8 cellular contexts compared by ENCODE assay signal in the genomic region with DNA sequence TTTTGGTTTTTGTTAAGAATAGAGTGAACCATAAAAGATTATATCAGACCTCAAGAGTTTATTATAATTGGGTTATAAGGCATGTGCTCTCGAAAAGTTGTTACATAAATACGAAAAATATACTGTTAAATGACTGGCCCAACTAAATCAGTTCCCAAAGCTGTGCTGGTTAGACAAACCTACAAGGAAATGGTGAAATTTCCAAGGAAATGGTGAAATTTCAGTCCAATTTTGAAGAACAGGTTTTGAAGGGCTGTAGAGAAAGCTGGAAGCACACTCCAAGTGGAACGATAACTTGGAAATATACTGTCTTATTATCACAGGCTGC. TPM values are rescaled to one million over a fixed set of nuclear protein-coding genes. Genes with fewer than 3 reads are reported as not detected.
A peak's percentile ranks its signal among the peaks of the same experiment; 100 is the strongest.
DNase-seq lines count a peak whose midpoint lies in the region; ATAC-seq, FAIRE-seq and TF ChIP-seq lines count a peak whose summit lies in the region.

No MANE protein-coding gene starts in this region.

- H3K4me3 ChIP-seq in AG04449 (ENCODE audit: low read depth, low read length) (peak overlapping the region; percentile 95), H1 (ENCODE audit: extremely low read depth in 1 of 4, insufficient read depth in 2 of 4, low read depth in 3 of 4, low read length in 4 of 4) (peak overlapping the region; percentile 89 to 97 (median 90)), neural cell (ENCODE audit: low read length) (peak overlapping the region; percentile 75)
- peak overlapping the region; percentile 61 for H3K4me3 ChIP-seq in Jurkat, Clone E6-1 (ENCODE audit: low read length)

- CTCF ChIA-PET in AG04449 (lab: Yijun Ruan, JAX) (interaction anchor here (1.0 to 4.7 kb wide), 8 partner anchors 10 to 675 kb away, joined by 3 to 45 read pairs (median 3); partner anchors contain the start of genes HINT3 and NCOA7), H1 (lab: Charles Lee; ENCODE audit: partially characterized antibody) (interaction anchor here (0.6 to 2.8 kb wide), 9 partner anchors 8 to 1200 kb away, joined by 3 to 18 read pairs (median 4); no protein-coding TSS in a partner anchor)

- peak overlapping the region; percentile 64; the same call in 1 of the 2 replicates for H3K18ac ChIP-seq in H1 (ENCODE audit: extremely low read depth, low read length)

- H4K8ac ChIP-seq in H1 (ENCODE audit: extremely low read depth, insufficient read depth, low read length) = no peak overlapping the region

- H2BK15ac ChIP-seq in H1 (ENCODE audit: low read length) = no peak overlapping the region

- peaks cover 11% of the 10 kb centered on the region for H3K23me2 ChIP-seq in H1 (ENCODE audit: low read depth, low read length)

- H3K27me3 ChIP-seq in H1 (replicated peaks in 1 of 4; ENCODE audit: control insufficient read depth in 3 of 4, extremely low read depth in 1 of 4, insufficient read depth in 3 of 4, low read length in 3 of 4) (no peaks in the 10 kb centered on the region), neural cell (ENCODE audit: insufficient read depth, low read depth, low read length) (no peaks in the 10 kb centered on the region)

- no peak for ATAC-seq in GM18907 (IDR thresholded peaks at IDR 0.05; ENCODE audit: unreplicated experiment)

- TF ChIP-seq RAD21 in H1 (IDR thresholded peaks at IDR 0.05 in 1 of 2, conservative IDR thresholded peaks at IDR 0.05 in 1 of 2; ENCODE audit: low read depth in 2 of 2, low read length in 2 of 2) = no peak
- TF ChIP-seq RAD21 in neural cell (conservative IDR thresholded peaks at IDR 0.05) = no peak

- no peak overlapping the region for H2AK5ac ChIP-seq in H1 (ENCODE audit: low read depth, low read length)

- H4K91ac ChIP-seq in H1 (replicated peaks; ENCODE audit: insufficient read length, low read length) = peak overlapping the region; percentile 79

- H3K27ac ChIP-seq in H1 (ENCODE audit: low read depth, low read length) (peak overlapping the region; percentile 82), neural cell (ENCODE audit: low read length) (peak overlapping the region; percentile 70)

- peak overlapping the region; percentile 69 for H3K4ac ChIP-seq in H1 (replicated peaks; ENCODE audit: insufficient read length, low read depth, low read length)

- POLR2A ChIA-PET in AG04449 (lab: Yijun Ruan, JAX) (interaction anchor here (1.1 to 1.8 kb wide), 3 partner anchors 9 to 1281 kb away, joined by 3 to 7 read pairs (median 5); partner anchors contain the start of genes NCOA7 and RNF146), H1 (lab: Charles Lee; ENCODE audit: partially characterized antibody) (interaction anchor here (0.6 to 2.0 kb wide), 13 partner anchors 10 to 623 kb away, joined by 3 to 19 read pairs (median 4); partner anchors contain the start of genes HINT3 and NCOA7)

- H3K9me3 ChIP-seq in H1 (ENCODE audit: insufficient read depth in 2 of 2, low read depth in 1 of 2, low read length in 1 of 2) = no peaks in the 10 kb centered on the region
- no peaks in the 10 kb centered on the region for H3K9me3 ChIP-seq in neural cell (ENCODE audit: low read length)

- TF ChIP-seq CTCF in AG04449 (IDR thresholded peaks at IDR 0.05; ENCODE audit: insufficient read depth, low read length, missing control alignments) (no peak), H1 (IDR thresholded peaks at IDR 0.05; ENCODE audit: control extremely low read depth in 1 of 3, insufficient read depth in 1 of 3, low read depth in 1 of 3, low read length in 3 of 3) (no peak), neural cell (IDR thresholded peaks at IDR 0.05; ENCODE audit: poor library complexity, severe bottlenecking) (no peak)

- no peak overlapping the region for H2BK20ac ChIP-seq in H1 (ENCODE audit: low read length)

- no peaks in the 10 kb centered on the region for H3F3A ChIP-seq in neural cell (ENCODE audit: insufficient read depth, low read length, poor library complexity, severe bottlenecking)

- H2BK12ac ChIP-seq in H1 (ENCODE audit: low read depth, low read length) = no peak overlapping the region; the same call in 1 of the 2 replicates

- peak overlapping the region; percentile 84 for H4K5ac ChIP-seq in H1 (ENCODE audit: insufficient read length, low read depth, low read length)

- no peak for DNase-seq in AG04449 (ENCODE audit: low read depth, low spot score)
- DNase-seq in Jurkat, Clone E6-1 (ENCODE audit: low read depth, low spot score) = no peak
- DNase-seq in H1 (ENCODE audit: low read depth in 1 of 2, low spot score in 2 of 2) = no peak
- DNase-seq in SHP77 (lab: John Stamatoyannopoulos, UW) = no peak
- no peak for DNase-seq in cortex of kidney (lab: John Stamatoyannopoulos, UW)
- DNase-seq in NCI-H526 treated with DMSO at 0.1 percent for 48 hours (lab: John Stamatoyannopoulos, UW) = no peak

- H4K20me1 ChIP-seq in H1 (replicated peaks in 1 of 2; ENCODE audit: control insufficient read depth in 1 of 2, insufficient read depth in 2 of 2, low read length in 2 of 2) (no peaks in the 10 kb centered on the region), neural cell (ENCODE audit: insufficient read depth) (no peaks in the 10 kb centered on the region)

- peak overlapping the region; percentile 95 for H2AFZ ChIP-seq in H1 (ENCODE audit: low read length)
- H2AFZ ChIP-seq in neural cell (ENCODE audit: low read depth, low read length) = peak overlapping the region; percentile 80

- TF ChIP-seq POLR2A in H1 (IDR thresholded peaks at IDR 0.05; ENCODE audit: control extremely low read depth in 1 of 2, low read depth in 2 of 2, low read length in 2 of 2) = no peak

- H3K9me2 ChIP-seq in neural cell (ENCODE audit: insufficient read depth, low read length) = no peaks in the 10 kb centered on the region

- H3K9ac ChIP-seq in H1 (replicated peaks in 1 of 4; ENCODE audit: extremely low read depth in 1 of 4, low read depth in 3 of 4, low read length in 3 of 4) (peak overlapping the region; percentile 58 to 97 (median 92)), neural cell (ENCODE audit: low read length) (peak overlapping the region; percentile 70)

- FAIRE-seq in H1 (lab: Jason Lieb, UNC) = no peak

- H3K4me2 ChIP-seq in H1 (ENCODE audit: insufficient read depth in 1 of 2, low read depth in 2 of 2, low read length in 2 of 2) (peak overlapping the region; percentile 78 to 90), neural cell (ENCODE audit: low read length) (peak overlapping the region; percentile 91)

- H3K23ac ChIP-seq in H1 (ENCODE audit: insufficient read length) = no peak overlapping the region

- H2BK5ac ChIP-seq in H1 (ENCODE audit: low read depth, low read length) = peak overlapping the region; percentile 83

- H2BK120ac ChIP-seq in H1 (replicated peaks; ENCODE audit: low read depth, low read length) = peak overlapping the region; percentile 65

- no peak overlapping the region for H3K14ac ChIP-seq in H1 (ENCODE audit: insufficient read length)

- WGBS in H1 (ENCODE audit: extremely low coverage in 1 of 2, insufficient coverage in 1 of 2, insufficient read length in 1 of 2, insufficient replicate concordance in 2 of 2, low coverage in 1 of 2, low lambda C conversion rate in 2 of 2, missing lambda C conversion rate in 1 of 2), 2 experiments = 5% methylated on average over 3 of the region's 3 CpGs; no CpG with 5 or more reads in 1 of the 2 experiments

- H3K4me1 ChIP-seq in H1 (replicated peaks in 1 of 4; ENCODE audit: control insufficient read depth in 3 of 4, insufficient read depth in 4 of 4, low read length in 3 of 4) = peaks cover 0 to 10% (median 3%) of the 10 kb centered on the region in 4 experiments; a peak in 4 of 7 replicates

- H3K79me1 ChIP-seq in H1 (ENCODE audit: low read depth, low read length) = no peaks in the 10 kb centered on the region; the same call in 1 of the 2 replicates

- no peaks in the 10 kb centered on the region for H3K36me3 ChIP-seq in H1 (ENCODE audit: control insufficient read depth in 2 of 4, insufficient read depth in 4 of 4, low read length in 3 of 4)
- H3K36me3 ChIP-seq in neural cell (ENCODE audit: insufficient read depth, low read length) = no peaks in the 10 kb centered on the region

- no peak overlapping the region for H3K56ac ChIP-seq in H1 (replicated peaks; ENCODE audit: insufficient read length, low read depth, low read length)

- H3K79me2 ChIP-seq in H1 (ENCODE audit: control insufficient read depth in 1 of 2, insufficient read depth in 2 of 2, low read length in 2 of 2) = peaks cover 3 to 52% of the 10 kb centered on the region in 2 experiments; a peak in 3 of 4 replicates
- H3K79me2 ChIP-seq in neural cell (replicated peaks; ENCODE audit: insufficient read depth, low read length) = peaks cover 28% of the 10 kb centered on the region

- TF ChIP-seq EP300 in H1 (IDR thresholded peaks at IDR 0.05; ENCODE audit: borderline replicate concordance in 1 of 2, low read depth in 2 of 2, low read length in 2 of 2) (no peak), neural cell (conservative IDR thresholded peaks at IDR 0.05; ENCODE audit: poor library complexity, severe bottlenecking) (no peak)

TF ChIP-seq in H1, 55 proteins besides CTCF, POLR2A, EP300 and RAD21 (continues in another document):
- no peak for TF ChIP-seq KDM5A (IDR thresholded peaks at IDR 0.05; ENCODE audit: low read length)

RNA-seq across cellular contexts. Expression of gene TRMT11, which starts 0.4 kb away (rescaled TPM):
- polyA plus RNA-seq in Jurkat, Clone E6-1 (2012; ENCODE audit: insufficient read depth, insufficient read length) = 8.7 TPM
- total RNA-seq in H1 (2021; fragmentation: NEBNext Ultra II Directional; extraction: Animal tissue kit (Norgen Biotek cat#: 25700)) = 23.3 and 32.4 TPM in 2 replicates
- polyA plus RNA-seq in H1 (2011; rRNA removed) (11.8 and 19.7 TPM in 2 replicates), neural cell (37.6 and 37.9 TPM in 2 replicates)
- polyA plus RNA-seq in H1 (2011; cell fraction: cytosol; rRNA removed) = 24.8 TPM
- 20.7 TPM for polyA plus RNA-seq in H1 (2011; cell fraction: nucleus; rRNA removed)
- 19.8 to 26.7 TPM (median 22.1 TPM) in 4 replicates for polyA plus RNA-seq in H1 (2012, experiment 1 of 2)
- polyA plus RNA-seq in H1 (2012, experiment 2 of 2) = 2.5 TPM
- 17.1 TPM for polyA plus RNA-seq in H1 (2013, experiment 1 of 2)
- polyA plus RNA-seq in H1 (2013, experiment 2 of 2) = 16.3 TPM
- polyA minus RNA-seq in H1 (2011; rRNA and poly(A)+ RNA removed) = 29.2 and 34.1 TPM in 2 replicates
- 15.0 TPM for polyA minus RNA-seq in H1 (2011; cell fraction: cytosol; rRNA and poly(A)+ RNA removed)
- polyA minus RNA-seq in H1 (2011; cell fraction: nucleus; rRNA and poly(A)+ RNA removed) = 76.8 TPM
- 52.3 and 59.2 TPM in 2 replicates for polyA minus RNA-seq in neural cell

RNA-seq across cellular contexts. Expression of gene HINT3, which starts 29.4 kb away (rescaled TPM):
- 8.6 TPM for polyA plus RNA-seq in Jurkat, Clone E6-1 (2012; ENCODE audit: insufficient read depth, insufficient read length)
- total RNA-seq in H1 (2021; fragmentation: NEBNext Ultra II Directional; extraction: Animal tissue kit (Norgen Biotek cat#: 25700)) = 7.7 and 7.8 TPM in 2 replicates
- 1.2 and 1.5 TPM in 2 replicates for polyA plus RNA-seq in H1 (2011; rRNA removed)
- 1.8 TPM for polyA plus RNA-seq in H1 (2011; cell fraction: cytosol; rRNA removed)
- 1.0 TPM for polyA plus RNA-seq in H1 (2011; cell fraction: nucleus; rRNA removed)
- 3.5 to 5.6 TPM (median 4.6 TPM) in 4 replicates for polyA plus RNA-seq in H1 (2012, experiment 1 of 2)
- polyA plus RNA-seq in H1 (2012, experiment 2 of 2) = 0.73 TPM
- polyA plus RNA-seq in H1 (2013, experiment 1 of 2) = 4.3 TPM
- 3.9 TPM for polyA plus RNA-seq in H1 (2013, experiment 2 of 2)
- polyA minus RNA-seq in H1 (2011; rRNA and poly(A)+ RNA removed) = 0.79 and 2.0 TPM in 2 replicates
- polyA minus RNA-seq in H1 (2011; cell fraction: cytosol; rRNA and poly(A)+ RNA removed) = 2.5 TPM
- 3.0 TPM for polyA minus RNA-seq in H1 (2011; cell fraction: nucleus; rRNA and poly(A)+ RNA removed)
- polyA plus RNA-seq in neural cell = 62.4 and 72.2 TPM in 2 replicates
- polyA minus RNA-seq in neural cell = 83.5 and 90.2 TPM in 2 replicates
